In the genomic region with DNA sequence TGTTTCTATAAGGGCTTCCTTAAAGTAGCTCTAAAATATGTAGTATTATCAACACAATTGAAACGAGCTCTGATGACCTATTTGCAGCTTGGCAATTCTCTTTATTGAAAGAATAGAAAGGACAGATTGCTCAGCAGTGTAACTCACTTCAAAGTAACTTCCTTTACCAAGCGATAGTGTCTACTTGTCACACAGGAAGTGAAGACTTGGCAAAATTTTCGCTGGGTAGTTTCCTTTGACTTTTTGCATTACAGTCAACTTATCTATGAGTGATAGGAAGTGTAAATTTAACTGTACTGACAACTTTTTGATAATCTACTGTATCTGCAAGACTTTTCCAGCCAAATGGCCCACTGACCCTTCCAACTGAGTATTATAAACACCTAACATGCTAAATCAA, we compare ENCODE assay signal across 8 cellular contexts. TPM values are rescaled to one million over a fixed set of nuclear protein-coding genes. Genes with fewer than 3 reads are reported as not detected.
DNase-seq lines count a peak whose midpoint lies in the region; ATAC-seq and TF ChIP-seq lines count a peak whose summit lies in the region.

No MANE protein-coding gene starts in this region.

- peaks cover 17% of the 10 kb centered on the region for H3K36me3 Mint-ChIP-seq in activated naive CD4-positive, alpha-beta T cell treated with anti-CD3 and anti-CD28 coated beads, Interleukin-2, amount 10 ng/mL, durations not matched to agents 7 days and 5 days
- peaks cover 4% of the 10 kb centered on the region for H3K36me3 Mint-ChIP-seq in activated B cell treated with CpG ODN at 0.5 μM for 24 hours (ENCODE audit: low read depth)
- peaks cover 12% of the 10 kb centered on the region for H3K36me3 Mint-ChIP-seq in stimulated activated naive CD8-positive, alpha-beta T cell treated with anti-CD3 and anti-CD28 coated beads, Interleukin-15, Interleukin-2, amounts not matched to agents 100 ng/mL and 50 ng/mL, for 24 hours (ENCODE audit: low read depth)

- POLR2A ChIA-PET in activated B cell treated with CpG ODN at 0.5 μM for 24 hours (lab: Charles Lee): interaction anchor here (1.0 to 1.2 kb wide), 2 partner anchors 15 to 146 kb away, joined by 3 to 7 read pairs; partner anchors contain the start of gene DIPK2A

- peak; percentile 73 for ATAC-seq in HG02938 (IDR thresholded peaks at IDR 0.05; ENCODE audit: unreplicated experiment)
- ATAC-seq in activated B cell treated with CpG ODN at 0.5 μM for 24 hours (ENCODE audit: low read depth): peak; percentile 77

- H3K4me3 Mint-ChIP-seq in activated naive CD4-positive, alpha-beta T cell treated with anti-CD3 and anti-CD28 coated beads, Interleukin-2, amount 10 ng/mL, durations not matched to agents 7 days and 5 days: no peak overlapping the region
- peak overlapping the region; percentile 11 for H3K4me3 Mint-ChIP-seq in activated B cell treated with CpG ODN at 0.5 μM for 24 hours
- H3K4me3 Mint-ChIP-seq in stimulated activated naive CD8-positive, alpha-beta T cell treated with anti-CD3 and anti-CD28 coated beads, Interleukin-15, Interleukin-2, amounts not matched to agents 100 ng/mL and 50 ng/mL, for 24 hours: peak overlapping the region; percentile 18

- intact Hi-C loops in activated B cell treated with CpG ODN at 0.5 μM for 24 hours (cut with micrococcal nuclease): no loop called here

- H3K9me3 Mint-ChIP-seq in activated naive CD4-positive, alpha-beta T cell treated with anti-CD3 and anti-CD28 coated beads, Interleukin-2, amount 10 ng/mL, durations not matched to agents 7 days and 5 days: peaks cover 11% of the 10 kb centered on the region
- H3K9me3 Mint-ChIP-seq in activated B cell treated with CpG ODN at 0.5 μM for 24 hours: peaks cover 3% of the 10 kb centered on the region
- peaks cover 8% of the 10 kb centered on the region for H3K9me3 Mint-ChIP-seq in stimulated activated naive CD8-positive, alpha-beta T cell treated with anti-CD3 and anti-CD28 coated beads, Interleukin-15, Interleukin-2, amounts not matched to agents 100 ng/mL and 50 ng/mL, for 24 hours

- peak; percentile 25 for DNase-seq in activated naive CD4-positive, alpha-beta T cell treated with anti-CD3 and anti-CD28 coated beads, Interleukin-2, amount 10 ng/mL, durations not matched to agents 7 days and 5 days
- no peak for DNase-seq in activated naive CD4-positive, alpha-beta T cell treated with anti-CD3 and anti-CD28 coated beads, Interleukin-2, amount 50 U/mL, for 16 hours
- no peak for DNase-seq in activated B cell treated with CpG ODN at 0.5 μM for 24 hours
- no peak for DNase-seq in DMS153 treated with DMSO at 0.1 percent for 48 hours (lab: John Stamatoyannopoulos, UW; ENCODE audit: unreplicated experiment)
- no peak for DNase-seq in GM13976 (ENCODE audit: low spot score)
- no peak for DNase-seq in NCI-H446 treated with DMSO at 0.1 percent for 48 hours (lab: John Stamatoyannopoulos, UW)

- CTCF ChIA-PET in activated naive CD4-positive, alpha-beta T cell treated with anti-CD3 and anti-CD28 coated beads, Interleukin-2, amount 10 ng/mL, durations not matched to agents 7 days and 5 days (lab: Charles Lee): no interaction called here
- CTCF ChIA-PET in activated B cell treated with CpG ODN at 0.5 μM for 24 hours (lab: Charles Lee): interaction anchor here (1.3 kb wide), 1 partner anchor 50 kb away, joined by 3 read pairs; no protein-coding TSS in a partner anchor

- no peaks in the 10 kb centered on the region for H3K27me3 Mint-ChIP-seq in activated naive CD4-positive, alpha-beta T cell treated with anti-CD3 and anti-CD28 coated beads, Interleukin-2, amount 10 ng/mL, durations not matched to agents 7 days and 5 days
- H3K27me3 Mint-ChIP-seq in activated B cell treated with CpG ODN at 0.5 μM for 24 hours: no peaks in the 10 kb centered on the region
- no peaks in the 10 kb centered on the region for H3K27me3 Mint-ChIP-seq in stimulated activated naive CD8-positive, alpha-beta T cell treated with anti-CD3 and anti-CD28 coated beads, Interleukin-15, Interleukin-2, amounts not matched to agents 100 ng/mL and 50 ng/mL, for 24 hours

- TF ChIP-seq CTCF in activated B cell treated with CpG ODN at 0.5 μM for 24 hours (IDR thresholded peaks at IDR 0.05) (no peak), GM13976 (IDR thresholded peaks at IDR 0.05; ENCODE audit: borderline replicate concordance, control extremely low read depth, extremely low read depth, insufficient read depth, missing control alignments) (no peak)

- in situ Hi-C loops in GM13976 (cut with MboI; ENCODE audit: low sequenced_read_pairs, unreplicated experiment): no loop called here

- H3K27ac Mint-ChIP-seq in activated naive CD4-positive, alpha-beta T cell treated with anti-CD3 and anti-CD28 coated beads, Interleukin-2, amount 10 ng/mL, durations not matched to agents 7 days and 5 days: peak overlapping the region; percentile 82
- H3K27ac Mint-ChIP-seq in activated B cell treated with CpG ODN at 0.5 μM for 24 hours: peak overlapping the region; percentile 60
- peak overlapping the region; percentile 42 for H3K27ac Mint-ChIP-seq in stimulated activated naive CD8-positive, alpha-beta T cell treated with anti-CD3 and anti-CD28 coated beads, Interleukin-15, Interleukin-2, amounts not matched to agents 100 ng/mL and 50 ng/mL, for 24 hours

- peaks cover 45% of the 10 kb centered on the region for H3K4me1 Mint-ChIP-seq in activated naive CD4-positive, alpha-beta T cell treated with anti-CD3 and anti-CD28 coated beads, Interleukin-2, amount 10 ng/mL, durations not matched to agents 7 days and 5 days
- peaks cover 38% of the 10 kb centered on the region for H3K4me1 Mint-ChIP-seq in activated B cell treated with CpG ODN at 0.5 μM for 24 hours
- H3K4me1 Mint-ChIP-seq in stimulated activated naive CD8-positive, alpha-beta T cell treated with anti-CD3 and anti-CD28 coated beads, Interleukin-15, Interleukin-2, amounts not matched to agents 100 ng/mL and 50 ng/mL, for 24 hours (ENCODE audit: low read depth): peaks cover 42% of the 10 kb centered on the region

RNA-seq across cellular contexts. Expression of gene SLC9A9, which starts 22.8 kb away (rescaled TPM):
- total RNA-seq in activated B cell treated with CpG ODN at 0.5 μM for 24 hours: 9.0 and 9.4 TPM in 2 replicates
